In genomic region chr6:6243846-6244245, GRCh38 we compare ENCODE assay signal across 19 cellular contexts.
"Had no signal": no experiment of that assay in that cellular context is flagged by ENCODE, and none has a peak within 500 bp of the region (broad histone marks: within the 10 kb centered on the region; RNA-seq: fewer than 3 reads in every experiment).

No MANE protein-coding gene starts in this region.

- DNase-seq: cortex of kidney; dorsolateral prefrontal cortex; effector CD8-positive, alpha-beta T cell; glutamatergic neuron; immature natural killer cell; left ventricle myocardium inferior; mesendoderm; natural killer cell; posterior cingulate gyrus; stimulated activated CD4-positive, alpha-beta T cell treated with anti-CD3 and anti-CD28 coated beads, Interleukin-4, amount 100 ng/mL, for 1 hour; stimulated activated CD8-positive, alpha-beta memory T cell treated with anti-CD3 and anti-CD28 coated beads, Interleukin-4, amount 100 ng/mL, for 48 hours; stimulated activated naive CD8-positive, alpha-beta T cell treated with anti-CD3 and anti-CD28 coated beads, Interleukin-15, Interleukin-2, amounts not matched to agents 100 U/mL and 50 U/mL, for 24 hours; thyroid gland; upper lobe of left lung; uterus had no signal

- H3K36me3 ChIP-seq: gastroesophageal sphincter, left ventricle myocardium inferior, suprapubic skin, thyroid gland, upper lobe of left lung, uterus had no signal

- FAIRE-seq: keratinocyte had no signal

- H3K27me3 ChIP-seq: gastroesophageal sphincter, suprapubic skin, thyroid gland, upper lobe of left lung, uterus had no signal

- H3K27ac ChIP-seq: dorsolateral prefrontal cortex, gastroesophageal sphincter, left ventricle myocardium inferior, suprapubic skin, thyroid gland, upper lobe of left lung, uterus had no signal

- H3K9me3 ChIP-seq: gastroesophageal sphincter, left ventricle myocardium inferior, suprapubic skin, thyroid gland, upper lobe of left lung, uterus had no signal

- H3K4me3 ChIP-seq: dorsolateral prefrontal cortex, gastroesophageal sphincter, left ventricle myocardium inferior, lung, suprapubic skin, thyroid gland, upper lobe of left lung, uterus had no signal

- H3K4me1 ChIP-seq: gastroesophageal sphincter, left ventricle myocardium inferior, thyroid gland, upper lobe of left lung, uterus had no signal
